In the genomic region with DNA sequence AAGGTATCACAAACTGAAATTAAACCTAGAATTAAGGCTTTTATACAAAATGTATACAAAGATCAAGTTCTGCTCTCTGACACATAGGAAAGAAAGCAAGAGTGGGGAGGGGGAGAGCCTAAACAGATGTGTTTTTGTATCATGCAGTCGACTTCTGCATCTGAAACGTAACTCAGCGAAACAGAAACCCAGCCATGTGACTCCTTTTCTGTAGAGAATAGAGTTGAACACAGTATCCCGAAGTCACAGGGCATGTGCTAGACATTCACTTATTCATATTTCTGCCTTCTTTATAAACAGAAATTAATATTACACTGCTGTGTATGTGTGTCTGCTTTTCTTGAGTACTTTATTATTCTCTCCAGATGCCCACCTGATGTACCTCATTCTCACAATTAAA, we compare ENCODE assay signal across 1 cellular context.
TF ChIP-seq lines count a peak whose summit lies in the region.

No MANE protein-coding gene starts in this region.

TF ChIP-seq in SK-N-SH, 30 proteins besides CTCF, POLR2A, EP300 and RAD21 (continued from another document):
- no peak for TF ChIP-seq IRF3 (IDR thresholded peaks at IDR 0.05; ENCODE audit: low read depth, low read length)
- no peak for TF ChIP-seq GATA2 (CRISPR knock-in tag; IDR thresholded peaks at IDR 0.05)
- TF ChIP-seq MAX (IDR thresholded peaks at IDR 0.05; ENCODE audit: low read depth): no peak
- TF ChIP-seq, protein P1, sequence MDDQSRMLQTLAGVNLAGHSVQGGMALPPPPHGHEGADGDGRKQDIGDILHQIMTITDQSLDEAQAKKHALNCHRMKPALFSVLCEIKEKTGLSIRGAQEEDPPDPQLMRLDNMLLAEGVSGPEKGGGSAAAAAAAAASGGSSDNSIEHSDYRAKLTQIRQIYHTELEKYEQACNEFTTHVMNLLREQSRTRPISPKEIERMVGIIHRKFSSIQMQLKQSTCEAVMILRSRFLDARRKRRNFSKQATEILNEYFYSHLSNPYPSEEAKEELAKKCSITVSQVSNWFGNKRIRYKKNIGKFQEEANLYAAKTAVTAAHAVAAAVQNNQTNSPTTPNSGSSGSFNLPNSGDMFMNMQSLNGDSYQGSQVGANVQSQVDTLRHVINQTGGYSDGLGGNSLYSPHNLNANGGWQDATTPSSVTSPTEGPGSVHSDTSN (IDR thresholded peaks at IDR 0.05): no peak
- no peak for TF ChIP-seq CHD2 (IDR thresholded peaks at IDR 0.05; ENCODE audit: low read length, partially characterized antibody)
- no peak for TF ChIP-seq POLR2AphosphoS5 (IDR thresholded peaks at IDR 0.05; ENCODE audit: low read depth, low read length)
- TF ChIP-seq TAF1 (IDR thresholded peaks at IDR 0.05; ENCODE audit: borderline replicate concordance, low read depth, low read length): no peak
- no peak for TF ChIP-seq RXRA (IDR thresholded peaks at IDR 0.05; ENCODE audit: borderline replicate concordance, low read depth)
- TF ChIP-seq, protein P2, sequence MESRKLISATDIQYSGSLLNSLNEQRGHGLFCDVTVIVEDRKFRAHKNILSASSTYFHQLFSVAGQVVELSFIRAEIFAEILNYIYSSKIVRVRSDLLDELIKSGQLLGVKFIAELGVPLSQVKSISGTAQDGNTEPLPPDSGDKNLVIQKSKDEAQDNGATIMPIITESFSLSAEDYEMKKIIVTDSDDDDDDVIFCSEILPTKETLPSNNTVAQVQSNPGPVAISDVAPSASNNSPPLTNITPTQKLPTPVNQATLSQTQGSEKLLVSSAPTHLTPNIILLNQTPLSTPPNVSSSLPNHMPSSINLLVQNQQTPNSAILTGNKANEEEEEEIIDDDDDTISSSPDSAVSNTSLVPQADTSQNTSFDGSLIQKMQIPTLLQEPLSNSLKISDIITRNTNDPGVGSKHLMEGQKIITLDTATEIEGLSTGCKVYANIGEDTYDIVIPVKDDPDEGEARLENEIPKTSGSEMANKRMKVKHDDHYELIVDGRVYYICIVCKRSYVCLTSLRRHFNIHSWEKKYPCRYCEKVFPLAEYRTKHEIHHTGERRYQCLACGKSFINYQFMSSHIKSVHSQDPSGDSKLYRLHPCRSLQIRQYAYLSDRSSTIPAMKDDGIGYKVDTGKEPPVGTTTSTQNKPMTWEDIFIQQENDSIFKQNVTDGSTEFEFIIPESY (IDR thresholded peaks at IDR 0.05; ENCODE audit: borderline replicate concordance, low read depth): no peak
- TF ChIP-seq JUND (IDR thresholded peaks at IDR 0.05): no peak
- TF ChIP-seq GABPA (IDR thresholded peaks at IDR 0.05; ENCODE audit: low read depth): no peak
- TF ChIP-seq SMC3 (IDR thresholded peaks at IDR 0.05; ENCODE audit: low read depth, low read length): no peak
- TF ChIP-seq, protein P3, sequence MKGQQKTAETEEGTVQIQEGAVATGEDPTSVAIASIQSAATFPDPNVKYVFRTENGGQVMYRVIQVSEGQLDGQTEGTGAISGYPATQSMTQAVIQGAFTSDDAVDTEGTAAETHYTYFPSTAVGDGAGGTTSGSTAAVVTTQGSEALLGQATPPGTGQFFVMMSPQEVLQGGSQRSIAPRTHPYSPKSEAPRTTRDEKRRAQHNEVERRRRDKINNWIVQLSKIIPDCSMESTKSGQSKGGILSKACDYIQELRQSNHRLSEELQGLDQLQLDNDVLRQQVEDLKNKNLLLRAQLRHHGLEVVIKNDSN (IDR thresholded peaks at IDR 0.05; ENCODE audit: borderline replicate concordance, low read depth): no peak
- TF ChIP-seq RFX5 (IDR thresholded peaks at IDR 0.05; ENCODE audit: low read length): no peak
- TF ChIP-seq NFIC (IDR thresholded peaks at IDR 0.05; ENCODE audit: borderline replicate concordance): no peak
- no peak for TF ChIP-seq FOXM1 (IDR thresholded peaks at IDR 0.05; ENCODE audit: low read depth)
